10 cellular contexts compared by ENCODE assay signal in the genomic region with DNA sequence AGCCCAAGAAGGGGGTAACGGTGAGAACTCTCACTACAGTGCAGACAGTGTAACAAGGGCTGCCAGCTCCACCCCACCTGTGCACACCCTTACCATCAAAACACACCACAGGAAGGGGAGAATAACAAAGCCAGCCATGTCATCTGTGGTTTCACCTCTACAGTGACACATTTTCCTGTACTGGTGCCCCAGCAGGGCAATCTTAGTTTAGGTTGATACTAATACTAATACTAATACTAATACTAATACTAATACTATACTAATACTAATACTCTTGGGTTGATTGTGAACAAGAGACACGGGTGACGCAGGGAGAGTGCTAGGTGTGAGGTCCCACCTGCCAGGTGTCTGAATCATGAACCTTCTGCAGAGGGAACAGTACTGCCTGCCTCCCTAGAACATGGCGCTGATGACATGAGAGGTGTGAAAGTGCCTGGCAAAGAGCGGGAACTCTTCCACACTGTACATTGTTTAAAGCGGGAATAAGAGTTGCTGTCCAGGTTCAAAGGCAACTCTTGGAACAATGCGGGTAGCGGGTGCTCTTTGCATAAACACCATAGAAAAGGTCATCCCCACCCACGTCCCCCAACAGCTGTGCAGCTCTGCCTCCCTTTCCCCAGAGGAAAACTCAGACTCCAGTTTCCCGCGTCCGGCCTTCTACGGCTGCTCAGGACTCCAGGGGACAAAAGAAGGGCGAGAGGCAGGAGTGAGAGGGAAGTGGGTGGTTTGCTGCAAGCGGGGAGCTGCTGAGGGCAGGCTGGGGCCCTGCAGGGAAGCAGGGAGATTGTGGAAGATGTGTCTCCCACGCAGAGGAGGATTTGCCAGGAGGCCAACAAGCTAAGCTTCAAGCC. TPM values are rescaled to one million over a fixed set of nuclear protein-coding genes. Genes with fewer than 3 reads are reported as not detected.
DNase-seq lines count a peak whose midpoint lies in the region; FAIRE-seq and TF ChIP-seq lines count a peak whose summit lies in the region.
"Had no signal": no experiment of that assay in that cellular context is flagged by ENCODE, and none has a peak within 500 bp of the region (broad histone marks: within the 10 kb centered on the region; RNA-seq: fewer than 3 reads in every experiment).

No MANE protein-coding gene starts in this region.

- H3K9ac ChIP-seq in GM23248 = no peak overlapping the region

- DNase-seq in GM12892 (ENCODE audit: insufficient read length) = no peak
- DNase-seq in T-helper 1 cell = peak; percentile 44 to 84 (median 62)
- DNase-seq in activated naive CD4-positive, alpha-beta T cell treated with Interleukin-2 at 50 U/mL for 16 hours = peak; percentile 69
- peak; percentile 71 for DNase-seq in stimulated activated CD4-positive, alpha-beta T cell treated with anti-CD3 and anti-CD28 coated beads, Interleukin-1b, Interleukin-23, amount 100 ng/mL, for 48 hours
- no peak for DNase-seq in GOT3 (lab: John Stamatoyannopoulos, UW)
- DNase-seq in NAMALWA (ENCODE audit: low spot score) = no peak
- no peak for DNase-seq in NOMO-1 treated with dmso at 0.1 percent for 144 hours (lab: John Stamatoyannopoulos, UW; ENCODE audit: unreplicated experiment)
- DNase-seq in GM23248 = no peak

- H3K79me2 ChIP-seq in GM23248 (ENCODE audit: insufficient read depth) = no peaks in the 10 kb centered on the region

- peaks cover 6% of the 10 kb centered on the region; the same call in 1 of the 2 replicates for H3K27me3 ChIP-seq in GM23248 (replicated peaks; ENCODE audit: insufficient read depth)

- H3K9me2 ChIP-seq in GM23248 (ENCODE audit: insufficient read depth) = no peaks in the 10 kb centered on the region

- H3F3A ChIP-seq in GM23248 (ENCODE audit: insufficient read depth) = no peaks in the 10 kb centered on the region

- WGBS in GM23248 (ENCODE audit: low coverage in 1 of 2, low lambda C conversion rate in 2 of 2, missing lambda C conversion rate in 2 of 2), 2 experiments = 60% methylated on average over 16 of the region's 16 CpGs

- H2AFZ ChIP-seq in GM23248 = no peak overlapping the region

- no peaks in the 10 kb centered on the region for H3K36me3 ChIP-seq in GM23248 (ENCODE audit: low read depth)

- no peak for TF ChIP-seq POLR2A in GM12892 (IDR thresholded peaks at IDR 0.05; ENCODE audit: low read depth, low read length)

- no peaks in the 10 kb centered on the region for H3K4me1 ChIP-seq in GM23248 (ENCODE audit: insufficient read depth)

- FAIRE-seq in GM12892 (lab: Jason Lieb, UNC) = peak; percentile 63

- no peak overlapping the region for H3K27ac ChIP-seq in GM23248

- no peaks in the 10 kb centered on the region for H3K9me3 ChIP-seq in GM23248 (ENCODE audit: low read depth)

- H3K4me2 ChIP-seq in GM23248 (ENCODE audit: unreplicated experiment) = no peak overlapping the region

- H4K20me1 ChIP-seq in GM23248 (ENCODE audit: insufficient read depth) = no peaks in the 10 kb centered on the region

- no peak overlapping the region for H3K4me3 ChIP-seq in GM23248

- in situ Hi-C loops in GM23248 (cut with MboI) = loop anchor here (10.0 kb wide), 1 partner anchor 217 kb away; no protein-coding TSS in a partner anchor

RNA-seq across cellular contexts. Expression of a gene that starts 25.0 kb away (rescaled TPM):
- not detected for polyA plus RNA-seq in GM12892 (2012; ENCODE audit: missing spikeins)
- total RNA-seq in GM23248 (2014; rRNA removed; shearing (Covaris generic)) = not detected in 2 replicates
- not detected in 2 replicates for polyA plus RNA-seq in GM23248 (2016; fragmentation: Nextera tagmentation; extraction: Ambion mirVana)
- total RNA-seq: Daoy, myocyte had no signal

RNA-seq across cellular contexts. Expression of a gene that starts 34.9 kb away (rescaled TPM):
- not detected for polyA plus RNA-seq in GM12892 (2012; ENCODE audit: missing spikeins)
- not detected in 2 replicates for total RNA-seq in GM23248 (2014; rRNA removed; shearing (Covaris generic))
- not detected in 2 replicates for polyA plus RNA-seq in GM23248 (2016; fragmentation: Nextera tagmentation; extraction: Ambion mirVana)
- total RNA-seq: Daoy, myocyte had no signal

Comparison
In these comparisons a context has a peak if more than half of its experiments do, and no peak if none do; other contexts are left out.
1. DNase-seq: peak in T-helper 1 cell (5 of 5), activated naive CD4-positive, alpha-beta T cell treated with Interleukin-2 at 50 U/mL for 16 hours (single experiment) and stimulated activated CD4-positive, alpha-beta T cell treated with anti-CD3 and anti-CD28 coated beads, Interleukin-1b, Interleukin-23, amount 100 ng/mL, for 48 hours (single experiment); none in GM12892 (single experiment), GOT3 (single experiment), NAMALWA (single experiment), NOMO-1 treated with dmso at 0.1 percent for 144 hours (single experiment) and GM23248 (single experiment).